Comparison of ENCODE assay signal across 24 cellular contexts in the genomic region with DNA sequence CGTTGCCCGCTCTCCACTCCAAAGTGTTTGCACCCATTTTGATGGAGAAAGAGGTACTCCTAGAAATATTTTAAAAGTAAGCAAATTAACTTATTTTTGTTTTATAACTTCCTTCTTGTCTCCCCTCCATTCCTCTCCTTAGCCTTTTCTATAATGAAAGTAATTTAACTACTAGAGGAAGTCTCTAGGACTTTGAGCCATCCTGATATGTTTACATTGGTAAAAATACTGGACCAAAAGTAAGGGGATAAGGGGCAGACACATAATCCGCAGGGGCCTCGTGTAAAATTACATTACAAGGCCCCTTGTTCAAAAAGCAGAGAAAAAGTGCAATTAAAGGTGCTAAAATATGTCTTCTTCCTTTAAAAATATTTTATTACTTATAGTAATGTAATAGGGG. TPM values are rescaled to one million over a fixed set of nuclear protein-coding genes. Genes with fewer than 3 reads are reported as not detected.
DNase-seq lines count a peak whose midpoint lies in the region; ATAC-seq, FAIRE-seq and TF ChIP-seq lines count a peak whose summit lies in the region.
"Had no signal": no experiment of that assay in that cellular context is flagged by ENCODE, and none has a peak within 500 bp of the region (broad histone marks: within the 10 kb centered on the region; RNA-seq: fewer than 3 reads in every experiment).

No MANE protein-coding gene starts in this region.

- no peak for FAIRE-seq in RCC 7860 (lab: Jason Lieb, UNC)
- FAIRE-seq: GM12891 had no signal

- H3K4me3 Mint-ChIP-seq in immature natural killer cell, result no peak overlapping the region
- H3K4me3 Mint-ChIP-seq: CD14-positive monocyte; CD4-positive, alpha-beta memory T cell; CD4-positive, CD25-positive, alpha-beta regulatory T cell; CD8-positive, alpha-beta memory T cell had no signal

- H3K27ac ChIP-seq in right lobe of liver, result peak overlapping the region in 1 of 3 donors; percentile 26
- no peak overlapping the region for H3K27ac ChIP-seq in mesenchymal stem cell (ENCODE audit: low read length, poor library complexity, severe bottlenecking)
- H3K27ac ChIP-seq: BLaER1 had no signal

- no peak overlapping the region for H3K18ac ChIP-seq in mesenchymal stem cell (ENCODE audit: low read depth in 1 of 2, low read length in 2 of 2)

- H2BK15ac ChIP-seq in mesenchymal stem cell (ENCODE audit: low read depth, poor library complexity, severe bottlenecking), result no peak overlapping the region

- no peak overlapping the region for H3K4me2 ChIP-seq in mesenchymal stem cell (ENCODE audit: low read length, poor library complexity, severe bottlenecking)
- H3K4me2 ChIP-seq: BLaER1 had no signal

- H2BK120ac ChIP-seq in mesenchymal stem cell (ENCODE audit: low read depth, low read length), result no peak overlapping the region

- no peak overlapping the region for H2AK5ac ChIP-seq in mesenchymal stem cell (ENCODE audit: low read length, severe bottlenecking)

- no peak for TF ChIP-seq CTCF in right lobe of liver (IDR thresholded peaks at IDR 0.05)

- DNase-seq in left lobe of liver (ENCODE audit: low spot score), result no peak
- DNase-seq in right lobe of liver, result no peak
- DNase-seq in mesenchymal stem cell, result no peak
- DNase-seq in immature natural killer cell, result no peak
- DNase-seq in RCC 7860 (ENCODE audit: low spot score), result no peak
- DNase-seq: 8988T; ACHN; BE2C; C1 segment of cervical spinal cord; CD4-positive, alpha-beta memory T cell; CD4-positive, CD25-positive, alpha-beta regulatory T cell; CD8-positive, alpha-beta memory T cell; COR-L47; DMS 273 treated with DMSO at 0.1 percent for 48 hours; DMS153; DMS53; DMS79; DND-41; EL; GDM1 had no signal

- no peaks in the 10 kb centered on the region for H3K9me3 ChIP-seq in right lobe of liver
- H3K9me3 ChIP-seq in mesenchymal stem cell (ENCODE audit: control insufficient read depth, low read length), result no peaks in the 10 kb centered on the region
- H3K9me3 ChIP-seq: BE2C, BLaER1 had no signal

- H3K4me1 Mint-ChIP-seq in immature natural killer cell, result no peaks in the 10 kb centered on the region
- H3K4me1 Mint-ChIP-seq: CD4-positive, alpha-beta memory T cell; CD4-positive, CD25-positive, alpha-beta regulatory T cell; CD8-positive, alpha-beta memory T cell had no signal

- H3K4me3 ChIP-seq in right lobe of liver (no peak overlapping the region), mesenchymal stem cell (ENCODE audit: insufficient read depth in 1 of 2, low read depth in 1 of 2, low read length in 2 of 2) (no peak overlapping the region)
- H3K4me3 ChIP-seq: BLaER1 had no signal

- no peak for TF ChIP-seq POLR2A in right lobe of liver (IDR thresholded peaks at IDR 0.05)

- no peak overlapping the region for H2BK12ac ChIP-seq in mesenchymal stem cell (ENCODE audit: low read length in 2 of 2)

- H3K36me3 ChIP-seq in right lobe of liver (peaks cover 0 to 14% (median 4%) of the 10 kb centered on the region in 4 donors), mesenchymal stem cell (ENCODE audit: control insufficient read depth in 1 of 2, insufficient read depth in 2 of 2, low read depth in 1 of 2, low read length in 2 of 2) (no peaks in the 10 kb centered on the region)
- H3K36me3 ChIP-seq: BE2C, BLaER1 had no signal

- no peak overlapping the region for H3K27ac Mint-ChIP-seq in immature natural killer cell
- H3K27ac Mint-ChIP-seq: CD4-positive, alpha-beta memory T cell; CD4-positive, CD25-positive, alpha-beta regulatory T cell had no signal

- intact Hi-C loops in right lobe of liver (cut with DNase I), result no loop called here

- H3K4me1 ChIP-seq in right lobe of liver (peaks cover 0 to 11% (median 0%) of the 10 kb centered on the region in 4 donors), mesenchymal stem cell (ENCODE audit: control insufficient read depth, insufficient read depth, low read depth, low read length) (peaks cover 3% of the 10 kb centered on the region)
- H3K4me1 ChIP-seq: BE2C, BLaER1 had no signal

- 61% methylated on average over 4 of the region's 4 CpGs for WGBS in right lobe of liver (ENCODE audit: insufficient coverage, low coverage, low lambda C conversion rate, missing lambda C conversion rate)
- WGBS in mesenchymal stem cell, result no CpG with 5 or more reads among the region's 4 CpGs

- no peak overlapping the region for H2AFZ ChIP-seq in mesenchymal stem cell (ENCODE audit: low read depth, low read length)

- no peak overlapping the region for H2BK5ac ChIP-seq in mesenchymal stem cell (ENCODE audit: low read depth, low read length, poor library complexity, severe bottlenecking)

- H4K8ac ChIP-seq in mesenchymal stem cell (ENCODE audit: low read length), result no peak overlapping the region

- no peak overlapping the region for H3K9ac ChIP-seq in mesenchymal stem cell (ENCODE audit: low read length)
- H3K9ac ChIP-seq: BLaER1 had no signal

- peaks cover 11 to 33% (median 12%) of the 10 kb centered on the region in 3 donors for H3K36me3 Mint-ChIP-seq in immature natural killer cell
- H3K36me3 Mint-ChIP-seq: CD14-positive monocyte had no signal

- no peaks in the 10 kb centered on the region for H3K9me3 Mint-ChIP-seq in immature natural killer cell
- H3K9me3 Mint-ChIP-seq: CD4-positive, alpha-beta memory T cell; CD4-positive, CD25-positive, alpha-beta regulatory T cell; CD8-positive, alpha-beta memory T cell had no signal

- H3K23ac ChIP-seq in mesenchymal stem cell (ENCODE audit: low read length in 2 of 2), result no peak overlapping the region

- H3K27me3 ChIP-seq in right lobe of liver (no peaks in the 10 kb centered on the region), mesenchymal stem cell (ENCODE audit: control insufficient read depth in 1 of 2, insufficient read depth in 1 of 2, low read length in 2 of 2) (no peaks in the 10 kb centered on the region)
- H3K27me3 ChIP-seq: BE2C, BLaER1 had no signal

- no peaks in the 10 kb centered on the region for H3K27me3 Mint-ChIP-seq in immature natural killer cell (ENCODE audit: low read depth in 3 of 3)
- H3K27me3 Mint-ChIP-seq: CD4-positive, alpha-beta memory T cell had no signal

- H4K91ac ChIP-seq in mesenchymal stem cell (ENCODE audit: low read length), result no peak overlapping the region

- no peaks in the 10 kb centered on the region for H3K79me1 ChIP-seq in mesenchymal stem cell (replicated peaks; ENCODE audit: low read length, poor library complexity, severe bottlenecking)

- peak; percentile 55 for ATAC-seq in left lobe of liver
- peak in 3 of 4 donors; percentile 29 to 61 (median 37) for ATAC-seq in right lobe of liver

- H3K4ac ChIP-seq in mesenchymal stem cell (ENCODE audit: low read depth in 1 of 2, low read length in 2 of 2), result no peak overlapping the region

- no peak overlapping the region for H3K14ac ChIP-seq in mesenchymal stem cell (ENCODE audit: low read length in 2 of 2)

RNA-seq across cellular contexts. Expression of a gene that starts 55.4 kb away (rescaled TPM):
- total RNA-seq in left lobe of liver (4.9 TPM), right lobe of liver (10 to 100 TPM in 5 of 6 experiments, 1 to 10 TPM in 1; 3.1 to 64.5 (median 19.1) TPM)
- 0.11 TPM for polyA plus RNA-seq in mesenchymal stem cell (2013, experiment 1 of 2)
- 0.03 TPM for polyA plus RNA-seq in mesenchymal stem cell (2013, experiment 2 of 2)
- 1 to 10 TPM in 1 of 3 donors, under 1 TPM in 1, not detected in 1; 0.72 to 1.2 TPM for polyA plus RNA-seq in immature natural killer cell
- total RNA-seq: Daoy had no signal
